ENCODE assay signal across 16 cellular contexts in the genomic region with DNA sequence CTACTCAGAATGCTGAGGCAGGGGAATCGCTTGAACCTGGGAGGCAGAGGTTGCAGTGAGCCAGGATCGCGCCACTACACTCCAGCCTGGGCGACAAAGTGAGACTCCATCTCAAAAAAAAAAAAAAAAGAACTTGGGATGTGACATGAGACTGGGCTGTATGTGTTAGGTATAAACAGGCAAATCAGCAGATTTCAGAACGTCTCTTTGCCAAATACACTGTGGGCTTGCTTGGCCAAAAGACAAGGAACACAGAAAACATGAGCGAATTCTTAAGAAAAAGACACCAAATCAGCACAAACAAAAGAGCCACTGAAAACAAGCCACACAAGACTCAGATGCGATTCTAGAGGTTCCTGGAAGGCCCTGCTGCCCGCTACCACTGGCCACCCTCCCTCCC. TPM values are rescaled to one million over a fixed set of nuclear protein-coding genes. Genes with fewer than 3 reads are reported as not detected.
DNase-seq lines count a peak whose midpoint lies in the region; TF ChIP-seq lines count a peak whose summit lies in the region.
"Had no signal": no experiment of that assay in that cellular context is flagged by ENCODE, and none has a peak within 500 bp of the region (broad histone marks: within the 10 kb centered on the region; RNA-seq: fewer than 3 reads in every experiment).

No MANE protein-coding gene starts in this region.

- no peak for TF ChIP-seq POLR2A in tibial nerve (IDR thresholded peaks at IDR 0.05)

- no peak for TF ChIP-seq CTCF in HEK293 (tag by site-specific recombination; IDR thresholded peaks at IDR 0.05)
- no peak for TF ChIP-seq CTCF in ascending aorta (IDR thresholded peaks at IDR 0.05)
- no peak for TF ChIP-seq CTCF in osteoblast (IDR thresholded peaks at IDR 0.05; ENCODE audit: extremely low read depth, low read depth, low read length)
- no peak for TF ChIP-seq CTCF in tibial nerve (IDR thresholded peaks at IDR 0.05)

- H3K4me2 ChIP-seq in osteoblast (ENCODE audit: insufficient read depth, low read length): no peak overlapping the region

- no peak overlapping the region for H3K27ac ChIP-seq in HEK293 (ENCODE audit: extremely low read depth, low read depth, low read length)
- peak overlapping the region; percentile 46 to 60 for H3K27ac ChIP-seq in ascending aorta
- no peak overlapping the region for H3K27ac ChIP-seq in osteoblast (ENCODE audit: low read depth, low read length)
- peak overlapping the region; percentile 4 to 79 (median 54) for H3K27ac ChIP-seq in tibial nerve

- DNase-seq in ascending aorta (ENCODE audit: low spot score in 2 of 2) (no peak), osteoblast (ENCODE audit: insufficient read length, low spot score, missing footprints) (no peak), tibial nerve (ENCODE audit: low spot score in 2 of 2) (no peak), NCI-H524 (lab: John Stamatoyannopoulos, UW) (no peak), islet precursor cell (no peak), SKM-1 treated with dmso at 0.1 percent for 144 hours (lab: John Stamatoyannopoulos, UW; ENCODE audit: unreplicated experiment) (no peak)
- DNase-seq: ACHN; BE2C; C1 segment of cervical spinal cord; CD4-positive, CD25-positive, alpha-beta regulatory T cell; CD8-positive, alpha-beta memory T cell; COR-L47; GOT3; H7 had no signal

- WGBS in tibial nerve, 2 donors: 56 to 62% methylated on average over 8 of the region's 8 CpGs

- H3K79me2 ChIP-seq in osteoblast (ENCODE audit: insufficient read depth, low read length): no peaks in the 10 kb centered on the region

- intact Hi-C loops in ascending aorta (cut with DNase I): no loop called here

- H3K4me3 ChIP-seq in HEK293 (ENCODE audit: low read depth, low read length) (no peak overlapping the region), ascending aorta (no peak overlapping the region), osteoblast (ENCODE audit: insufficient read depth, low read length) (no peak overlapping the region), tibial nerve (no peak overlapping the region)

- POLR2A ChIA-PET in HEK293 (lab: Yijun Ruan, JAX): no interaction called here

- peak in 1 of 2 donors; percentile 36 for TF ChIP-seq EP300 in tibial nerve (IDR thresholded peaks at IDR 0.05)

- no peaks in the 10 kb centered on the region for H3K36me3 ChIP-seq in HEK293 (ENCODE audit: control insufficient read depth in 2 of 2, insufficient read depth in 1 of 2, low read length in 2 of 2)
- H3K36me3 ChIP-seq in ascending aorta: no peaks in the 10 kb centered on the region
- no peaks in the 10 kb centered on the region for H3K36me3 ChIP-seq in osteoblast (ENCODE audit: insufficient read depth, low read length)
- peaks cover 0 to 12% (median 0%) of the 10 kb centered on the region in 3 donors for H3K36me3 ChIP-seq in tibial nerve
- H3K36me3 ChIP-seq: BE2C had no signal

- H3K4me1 ChIP-seq in HEK293 (ENCODE audit: control insufficient read depth, insufficient read depth, low read length) (no peaks in the 10 kb centered on the region), ascending aorta (peaks cover 4 to 16% of the 10 kb centered on the region in 2 donors), osteoblast (ENCODE audit: insufficient read depth, low read length) (peaks cover 7% of the 10 kb centered on the region), tibial nerve (peaks cover 0 to 28% (median 0%) of the 10 kb centered on the region in 4 donors)
- H3K4me1 ChIP-seq: BE2C had no signal

- peak overlapping the region; percentile 5 for H2AFZ ChIP-seq in osteoblast (ENCODE audit: low read length)

- H3K27me3 ChIP-seq in ascending aorta (no peaks in the 10 kb centered on the region), osteoblast (ENCODE audit: insufficient read depth, low read length) (peaks cover 8% of the 10 kb centered on the region), tibial nerve (no peaks in the 10 kb centered on the region)
- H3K27me3 ChIP-seq: BE2C had no signal

- no peaks in the 10 kb centered on the region for H3K9me3 ChIP-seq in HEK293 (ENCODE audit: control insufficient read depth, insufficient read depth, low read depth, low read length)
- no peaks in the 10 kb centered on the region for H3K9me3 ChIP-seq in ascending aorta
- H3K9me3 ChIP-seq in osteoblast (ENCODE audit: low read depth, low read length): no peaks in the 10 kb centered on the region
- H3K9me3 ChIP-seq in tibial nerve: no peaks in the 10 kb centered on the region
- H3K9me3 ChIP-seq: BE2C had no signal

- H4K20me1 ChIP-seq in osteoblast (ENCODE audit: insufficient read depth, low read length): no peaks in the 10 kb centered on the region

- CTCF ChIA-PET in HEK293 (lab: Yijun Ruan, JAX): interaction anchor here (0.7 to 1.8 kb wide), 4 partner anchors 14 to 280 kb away, joined by 3 to 12 read pairs (median 3); no protein-coding TSS in a partner anchor

TF ChIP-seq in HEK293, 187 proteins besides CTCF, POLR2A, EP300 and RAD21:
- TF ChIP-seq, protein P1, sequence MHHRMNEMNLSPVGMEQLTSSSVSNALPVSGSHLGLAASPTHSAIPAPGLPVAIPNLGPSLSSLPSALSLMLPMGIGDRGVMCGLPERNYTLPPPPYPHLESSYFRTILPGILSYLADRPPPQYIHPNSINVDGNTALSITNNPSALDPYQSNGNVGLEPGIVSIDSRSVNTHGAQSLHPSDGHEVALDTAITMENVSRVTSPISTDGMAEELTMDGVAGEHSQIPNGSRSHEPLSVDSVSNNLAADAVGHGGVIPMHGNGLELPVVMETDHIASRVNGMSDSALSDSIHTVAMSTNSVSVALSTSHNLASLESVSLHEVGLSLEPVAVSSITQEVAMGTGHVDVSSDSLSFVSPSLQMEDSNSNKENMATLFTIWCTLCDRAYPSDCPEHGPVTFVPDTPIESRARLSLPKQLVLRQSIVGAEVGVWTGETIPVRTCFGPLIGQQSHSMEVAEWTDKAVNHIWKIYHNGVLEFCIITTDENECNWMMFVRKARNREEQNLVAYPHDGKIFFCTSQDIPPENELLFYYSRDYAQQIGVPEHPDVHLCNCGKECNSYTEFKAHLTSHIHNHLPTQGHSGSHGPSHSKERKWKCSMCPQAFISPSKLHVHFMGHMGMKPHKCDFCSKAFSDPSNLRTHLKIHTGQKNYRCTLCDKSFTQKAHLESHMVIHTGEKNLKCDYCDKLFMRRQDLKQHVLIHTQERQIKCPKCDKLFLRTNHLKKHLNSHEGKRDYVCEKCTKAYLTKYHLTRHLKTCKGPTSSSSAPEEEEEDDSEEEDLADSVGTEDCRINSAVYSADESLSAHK (tag by site-specific recombination; IDR thresholded peaks at IDR 0.05): no peak
- TF ChIP-seq BCL11A (tag by site-specific recombination; IDR thresholded peaks at IDR 0.05; ENCODE audit: low read depth): no peak
- peak; percentile 82 for TF ChIP-seq ZBTB17 (tag by site-specific recombination; IDR thresholded peaks at IDR 0.05)
- no peak for TF ChIP-seq ZNF146 (tag by site-specific recombination; IDR thresholded peaks at IDR 0.05)
- TF ChIP-seq ZNF677 (tag by site-specific recombination; IDR thresholded peaks at IDR 0.05): no peak
TF ChIP-seq in HEK293: peak in this region for 1.

RNA-seq across cellular contexts. Expression of a gene that starts 12.5 kb away (rescaled TPM):
- total RNA-seq in ascending aorta (not detected), osteoblast (3.3 and 3.5 TPM in 2 replicates), tibial nerve (1 to 10 TPM in 3 of 4 donors, under 1 TPM in 1; 0.60 to 9.2 (median 2.9) TPM)
- total RNA-seq: HepG2 had no signal

RNA-seq across cellular contexts. Expression of a gene that starts 38.3 kb away (rescaled TPM):
- not detected for total RNA-seq in ascending aorta
- total RNA-seq in osteoblast: not detected in 2 replicates
- not detected for total RNA-seq in tibial nerve
- total RNA-seq: CD4-positive, CD25-positive, alpha-beta regulatory T cell; CD8-positive, alpha-beta memory T cell; H7; HepG2 had no signal

Comparison
In these comparisons a context has a peak if more than half of its experiments do, and no peak if none do; other contexts are left out.
1. H3K27ac ChIP-seq: peak in ascending aorta (2 of 2) and tibial nerve (4 of 4); none in HEK293 (single experiment) and osteoblast (single experiment).